23 cellular contexts compared by ENCODE assay signal in genomic region chr6:111674882-111675281, GRCh38.
A peak's percentile ranks its signal among the peaks of the same experiment; 100 is the strongest.
DNase-seq lines count a peak whose midpoint lies in the region; ATAC-seq and TF ChIP-seq lines count a peak whose summit lies in the region.
"Had no signal": no experiment of that assay in that cellular context is flagged by ENCODE, and none has a peak within 500 bp of the region (broad histone marks: within the 10 kb centered on the region; RNA-seq: fewer than 3 reads in every experiment).

No MANE protein-coding gene starts in this region.

- no peak for TF ChIP-seq CTCF in brain (conservative IDR thresholded peaks at IDR 0.05)
- no peak for TF ChIP-seq CTCF in nephron (IDR thresholded peaks at IDR 0.05; ENCODE audit: unreplicated experiment in 3 of 3)

- peaks cover 46% of the 10 kb centered on the region for H3K36me3 Mint-ChIP-seq in activated naive CD4-positive, alpha-beta T cell treated with anti-CD3 and anti-CD28 coated beads for 36 hours (ENCODE audit: low read depth)
- H3K36me3 Mint-ChIP-seq in T-cell (peaks cover 67% of the 10 kb centered on the region), brain (peaks cover 62% of the 10 kb centered on the region), nephron (ENCODE audit: low read depth) (peaks cover 53% of the 10 kb centered on the region)

- no peak for DNase-seq in activated naive CD4-positive, alpha-beta T cell treated with anti-CD3 and anti-CD28 coated beads for 36 hours
- no peak for DNase-seq in activated naive CD4-positive, alpha-beta T cell treated with Interleukin-2 at 50 U/mL for 16 hours
- no peak for DNase-seq in T-cell
- DNase-seq: activated CD4-positive, alpha-beta T cell treated with anti-CD3 and anti-CD28 coated beads for 4 hours; cerebellar nuclear complex; HCEC 1CT; Kasumi-1; kidney glomerular epithelial cell; mammary epithelial cell; NCI-H524; pancreas; right cardiac atrium; SJCRH30; stimulated activated CD4-positive, alpha-beta T cell treated with anti-CD3 and anti-CD28 coated beads, Interleukin-4, amount 100 ng/mL, for 4 hours; stimulated activated naive CD4-positive, alpha-beta T cell treated with Interleukin-2 at 50 U/mL for 16 hours; T-helper 1 cell had no signal

- POLR2A ChIA-PET in T-cell (lab: Charles Lee): interaction anchor here in 1 of 2 donors (0.6 kb wide), 1 partner anchor 204 kb away, joined by 7 read pairs; no protein-coding TSS in a partner anchor

- ATAC-seq in T-cell (replicated peaks in 1 of 4): no peak
- ATAC-seq in GM21515 (IDR thresholded peaks at IDR 0.05; ENCODE audit: unreplicated experiment): no peak
- no peak for ATAC-seq in GM21576 (IDR thresholded peaks at IDR 0.05; ENCODE audit: unreplicated experiment)
- no peak for ATAC-seq in HG03354 (IDR thresholded peaks at IDR 0.05; ENCODE audit: poor library complexity, severe bottlenecking, unreplicated experiment)
- ATAC-seq: GM12878, HepG2, pancreas had no signal

- H3K27ac Mint-ChIP-seq in activated naive CD4-positive, alpha-beta T cell treated with anti-CD3 and anti-CD28 coated beads for 36 hours: peak overlapping the region; percentile 67
- H3K27ac Mint-ChIP-seq in T-cell (peak overlapping the region; percentile 76 to 81), brain (peak overlapping the region in 4 of 5 experiments; percentile 22 to 89 (median 50)), nephron (peak overlapping the region; percentile 63 to 88 (median 70))

- no peak overlapping the region for H3K4me3 Mint-ChIP-seq in activated naive CD4-positive, alpha-beta T cell treated with anti-CD3 and anti-CD28 coated beads for 36 hours
- H3K4me3 Mint-ChIP-seq in T-cell (peak overlapping the region in 1 of 3 donors; percentile 32), brain (no peak overlapping the region), nephron (peak overlapping the region in 1 of 3 experiments; percentile 7)

- H3K27me3 Mint-ChIP-seq in activated naive CD4-positive, alpha-beta T cell treated with anti-CD3 and anti-CD28 coated beads for 36 hours (ENCODE audit: low read depth): no peaks in the 10 kb centered on the region
- H3K27me3 Mint-ChIP-seq in T-cell (no peaks in the 10 kb centered on the region), brain (no peaks in the 10 kb centered on the region), nephron (ENCODE audit: low read depth) (no peaks in the 10 kb centered on the region)

- H3K4me1 Mint-ChIP-seq in activated naive CD4-positive, alpha-beta T cell treated with anti-CD3 and anti-CD28 coated beads for 36 hours (ENCODE audit: low read depth): peaks cover 34% of the 10 kb centered on the region
- H3K4me1 Mint-ChIP-seq in T-cell (peaks cover 42 to 48% (median 42%) of the 10 kb centered on the region in 3 donors), brain (peaks cover 80% of the 10 kb centered on the region), nephron (peaks cover 54% of the 10 kb centered on the region)

- intact Hi-C loops in activated naive CD4-positive, alpha-beta T cell treated with anti-CD3 and anti-CD28 coated beads for 36 hours (cut with micrococcal nuclease): no loop called here

- CTCF ChIA-PET in activated naive CD4-positive, alpha-beta T cell treated with anti-CD3 and anti-CD28 coated beads for 36 hours (lab: Charles Lee): interaction anchor here (1.6 kb wide), 1 partner anchor 416 kb away, joined by 5 read pairs; a partner anchor contains a TSS
- CTCF ChIA-PET in T-cell (lab: Charles Lee): interaction anchor here (0.5 to 0.6 kb wide), 2 partner anchors 488 to 1644 kb away, joined by 3 to 5 read pairs; no protein-coding TSS in a partner anchor

- no peaks in the 10 kb centered on the region for H3K9me3 Mint-ChIP-seq in activated naive CD4-positive, alpha-beta T cell treated with anti-CD3 and anti-CD28 coated beads for 36 hours
- H3K9me3 Mint-ChIP-seq in T-cell (no peaks in the 10 kb centered on the region), brain (no peaks in the 10 kb centered on the region), nephron (no peaks in the 10 kb centered on the region)
